In the genomic region with DNA sequence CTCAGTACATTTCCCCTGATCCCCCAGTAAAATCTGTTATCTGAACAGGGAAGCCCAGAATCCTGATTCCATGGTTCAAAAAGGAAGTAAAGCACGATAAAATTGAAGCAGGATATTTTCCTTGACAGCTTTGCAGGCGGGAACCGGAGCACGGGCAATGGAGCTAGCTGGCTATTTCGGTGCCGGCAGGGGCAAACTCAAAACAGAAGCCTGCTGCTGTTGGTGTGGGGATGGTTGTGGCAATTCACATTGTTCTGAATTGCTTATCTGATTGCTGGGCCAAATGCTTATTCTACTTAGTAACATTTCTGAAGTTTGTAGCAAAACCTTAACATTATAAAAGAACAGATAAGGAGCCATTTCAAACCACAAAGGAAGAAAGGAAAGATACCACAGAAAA, we compare ENCODE assay signal across 33 cellular contexts.
A peak's percentile ranks its signal among the peaks of the same experiment; 100 is the strongest.
DNase-seq lines count a peak whose midpoint lies in the region; ATAC-seq and TF ChIP-seq lines count a peak whose summit lies in the region.
"Had no signal": no experiment of that assay in that cellular context is flagged by ENCODE, and none has a peak within 500 bp of the region (broad histone marks: within the 10 kb centered on the region; RNA-seq: fewer than 3 reads in every experiment).

No MANE protein-coding gene starts in this region.

- H3K4me1 ChIP-seq in ACC112 (ENCODE audit: control insufficient read depth, insufficient read depth, low read length, unreplicated experiment) (no peaks in the 10 kb centered on the region), neural progenitor cell (peaks cover 15% of the 10 kb centered on the region), mammary epithelial cell (ENCODE audit: insufficient read depth, low read length) (no peaks in the 10 kb centered on the region)
- H3K4me1 ChIP-seq: heart right ventricle, Peyer's patch had no signal

- no TSS peak for BruUV-seq in mammary epithelial cell (replicated peaks; lab: Mats Ljungman, UMichigan)

- no peak for DNase-seq in WTC11 (ENCODE audit: low spot score)
- DNase-seq in neural progenitor cell (ENCODE audit: low spot score): no peak
- DNase-seq in DMS114 treated with DMSO at 0.1 percent for 48 hours (lab: John Stamatoyannopoulos, UW; ENCODE audit: unreplicated experiment): no peak
- no peak for DNase-seq in mammary epithelial cell
- DNase-seq: ACHN; activated B cell treated with CpG ODN at 0.5 μM for 24 hours; activated CD4-positive, alpha-beta T cell treated with anti-CD3 and anti-CD28 coated beads, Interleukin-2, amount 50 U/mL, for 1 hour; activated CD8-positive, alpha-beta memory T cell treated with anti-CD3 and anti-CD28 coated beads, Interleukin-2, amount 10 ng/mL, durations not matched to agents 7 days and 5 days; activated naive CD4-positive, alpha-beta T cell; amniotic stem cell; CD8-positive, alpha-beta memory T cell; DMS153; heart right ventricle; IMR-90; kidney; naive B cell; NCI-H146; NCI-H2107; NCI-H345; NCI-H748 treated with DMSO at 0.1 percent for 48 hours; nucleus accumbens; Peyer's patch; SHP77 treated with DMSO at 0.1 percent for 48 hours; stimulated activated naive CD4-positive, alpha-beta T cell; SW 1271; T1000 had no signal

- no peaks in the 10 kb centered on the region for H4K20me1 ChIP-seq in neural progenitor cell (ENCODE audit: low read depth)
- no peaks in the 10 kb centered on the region for H4K20me1 ChIP-seq in mammary epithelial cell (ENCODE audit: insufficient read depth, low read length)

- H3K4me3 Mint-ChIP-seq in WTC11: no peak overlapping the region
- H3K4me3 Mint-ChIP-seq in neural progenitor cell: no peak overlapping the region
- H3K4me3 Mint-ChIP-seq: activated B cell treated with CpG ODN at 0.5 μM for 24 hours; activated CD8-positive, alpha-beta memory T cell treated with anti-CD3 and anti-CD28 coated beads, Interleukin-2, amount 10 ng/mL, durations not matched to agents 7 days and 5 days; B cell; CD8-positive, alpha-beta memory T cell; mesothelial cell of epicardium; naive B cell had no signal

- H3K27ac Mint-ChIP-seq in WTC11 (no peak overlapping the region), neural progenitor cell (no peak overlapping the region)
- H3K27ac Mint-ChIP-seq: activated B cell treated with CpG ODN at 0.5 μM for 24 hours; activated CD8-positive, alpha-beta memory T cell treated with anti-CD3 and anti-CD28 coated beads, Interleukin-2, amount 10 ng/mL, durations not matched to agents 7 days and 5 days; B cell; CD8-positive, alpha-beta memory T cell; mesothelial cell of epicardium; naive B cell had no signal

- WGBS in mammary epithelial cell (ENCODE audit: low coverage, missing lambda C conversion rate): 90% methylated on average over 6 of the region's 6 CpGs

- H3K27me3 Mint-ChIP-seq in WTC11 (ENCODE audit: low read depth) (no peaks in the 10 kb centered on the region), neural progenitor cell (ENCODE audit: insufficient read depth, low read depth) (no peaks in the 10 kb centered on the region)

- H3K36me3 ChIP-seq in ACC112 (ENCODE audit: insufficient read depth, low read length) (no peaks in the 10 kb centered on the region), neural progenitor cell (no peaks in the 10 kb centered on the region), mammary epithelial cell (ENCODE audit: insufficient read depth, low read length) (no peaks in the 10 kb centered on the region)
- H3K36me3 ChIP-seq: heart right ventricle, Peyer's patch, thoracic aorta had no signal

- H3K36me3 Mint-ChIP-seq in WTC11: 0 out of 2 replicates have a peak, but pooled peaks cover 2% of the 10 kb centered on the region
- H3K36me3 Mint-ChIP-seq in neural progenitor cell: no peaks in the 10 kb centered on the region
- H3K36me3 Mint-ChIP-seq: activated CD8-positive, alpha-beta memory T cell treated with anti-CD3 and anti-CD28 coated beads, Interleukin-2, amount 10 ng/mL, durations not matched to agents 7 days and 5 days had no signal

- no peak overlapping the region for H3K4me2 ChIP-seq in neural progenitor cell
- H3K4me2 ChIP-seq in mammary epithelial cell (ENCODE audit: insufficient read depth, low read depth, low read length): no peak overlapping the region

- in situ Hi-C loops in mammary epithelial cell (cut with MboI; ENCODE audit: low sequenced_read_pairs in 2 of 2): no loop called here

- no peaks in the 10 kb centered on the region for H3F3A ChIP-seq in neural progenitor cell (ENCODE audit: low read depth)

- H3K79me2 ChIP-seq in ACC112 (ENCODE audit: control insufficient read depth, insufficient read depth, low read length, unreplicated experiment): no peaks in the 10 kb centered on the region
- no peaks in the 10 kb centered on the region for H3K79me2 ChIP-seq in neural progenitor cell (ENCODE audit: low read depth)
- no peaks in the 10 kb centered on the region for H3K79me2 ChIP-seq in mammary epithelial cell (ENCODE audit: insufficient read depth, low read length)

- no peak overlapping the region for H3K27ac ChIP-seq in ACC112 (ENCODE audit: low read depth, low read length)
- H3K27ac ChIP-seq in neural progenitor cell: no peak overlapping the region
- no peak overlapping the region for H3K27ac ChIP-seq in mammary epithelial cell (ENCODE audit: insufficient read depth, low read depth, low read length)
- H3K27ac ChIP-seq: heart right ventricle, Peyer's patch, thoracic aorta had no signal

- peaks cover 9% of the 10 kb centered on the region for H3K27me3 ChIP-seq in ACC112 (ENCODE audit: insufficient read depth, low read length)
- H3K27me3 ChIP-seq in neural progenitor cell: no peaks in the 10 kb centered on the region
- peaks cover 3% of the 10 kb centered on the region for H3K27me3 ChIP-seq in mammary epithelial cell (ENCODE audit: insufficient read depth, low read length)
- H3K27me3 ChIP-seq: heart right ventricle, Peyer's patch had no signal

- intact Hi-C loops in mammary epithelial cell (cut with micrococcal nuclease): no loop called here

- peaks cover 10% of the 10 kb centered on the region for H3K9me3 Mint-ChIP-seq in WTC11
- H3K9me3 Mint-ChIP-seq in neural progenitor cell: peaks cover 5% of the 10 kb centered on the region
- H3K9me3 Mint-ChIP-seq: activated B cell treated with CpG ODN at 0.5 μM for 24 hours; CD8-positive, alpha-beta memory T cell had no signal

- H2AFZ ChIP-seq in ACC112 (ENCODE audit: low read length, unreplicated experiment) (peak overlapping the region; percentile 84), neural progenitor cell (replicated peaks) (peak overlapping the region; percentile 14), mammary epithelial cell (ENCODE audit: low read depth, low read length) (no peak overlapping the region)

- POLR2A ChIA-PET in WTC11 (lab: Charles Lee): no interaction called here

- H3K4me1 Mint-ChIP-seq in WTC11 (peaks cover 5% of the 10 kb centered on the region), neural progenitor cell (no peaks in the 10 kb centered on the region)
- H3K4me1 Mint-ChIP-seq: activated B cell treated with CpG ODN at 0.5 μM for 24 hours; B cell; CD8-positive, alpha-beta memory T cell; naive B cell had no signal

- CTCF ChIA-PET in WTC11 (lab: Charles Lee) (no interaction called here), mammary epithelial cell (lab: Charles Lee; ENCODE audit: low non-redundant PET) (no interaction called here)

- peak overlapping the region; percentile 47; the same call in 1 of the 2 replicates for H3K4me3 ChIP-seq in ACC112 (ENCODE audit: low read depth, low read length)
- no peak overlapping the region for H3K4me3 ChIP-seq in neural progenitor cell
- H3K4me3 ChIP-seq in mammary epithelial cell (replicated peaks in 1 of 3; ENCODE audit: insufficient read depth in 1 of 3, low read depth in 2 of 3, low read length in 3 of 3): no peak overlapping the region
- H3K4me3 ChIP-seq: GM12878, heart right ventricle, Peyer's patch, thoracic aorta had no signal

- dilution Hi-C loops in mammary epithelial cell (cut with HindIII; ENCODE audit: low sequenced_read_pairs): no loop called here

- TF ChIP-seq CTCF in WTC11 (IDR thresholded peaks at IDR 0.05): no peak
- no peak for TF ChIP-seq CTCF in neural progenitor cell (IDR thresholded peaks at IDR 0.05)
- no peak for TF ChIP-seq CTCF in mammary epithelial cell (conservative IDR thresholded peaks at IDR 0.05 in 1 of 2, IDR thresholded peaks at IDR 0.05 in 1 of 2; ENCODE audit: extremely low read depth in 1 of 2, insufficient read depth in 1 of 2, low read depth in 1 of 2, low read length in 2 of 2)

- H3K9me3 ChIP-seq in neural progenitor cell (ENCODE audit: low read depth) (no peaks in the 10 kb centered on the region), mammary epithelial cell (replicated peaks; ENCODE audit: insufficient read depth, low read length) (no peaks in the 10 kb centered on the region)
- H3K9me3 ChIP-seq: Peyer's patch, thoracic aorta had no signal

- peak; percentile 26 for ATAC-seq in GM19324 (IDR thresholded peaks at IDR 0.05; ENCODE audit: low FRiP score, unreplicated experiment)
- peak; percentile 16; the same call in 1 of the 2 replicates for ATAC-seq in WTC11
- ATAC-seq in GM19455 (IDR thresholded peaks at IDR 0.05; ENCODE audit: unreplicated experiment): no peak
- ATAC-seq: activated CD8-positive, alpha-beta memory T cell treated with anti-CD3 and anti-CD28 coated beads, Interleukin-2, amount 10 ng/mL, durations not matched to agents 7 days and 5 days; GM12878; heart right ventricle had no signal

- H3K9ac ChIP-seq in neural progenitor cell: no peak overlapping the region
- H3K9ac ChIP-seq in mammary epithelial cell (ENCODE audit: insufficient read depth, low read length): no peak overlapping the region

TF ChIP-seq in WTC11, 78 proteins besides CTCF, POLR2A, EP300 and RAD21 (continues in another document):
- TF ChIP-seq ELF4 (CRISPR knock-in tag; IDR thresholded peaks at IDR 0.05; ENCODE audit: low read depth) (no peak), ZSCAN18 (CRISPR knock-in tag; IDR thresholded peaks at IDR 0.05) (no peak), ATF1 (CRISPR knock-in tag; IDR thresholded peaks at IDR 0.05) (no peak), SMAD3 (CRISPR knock-in tag; IDR thresholded peaks at IDR 0.05; ENCODE audit: borderline replicate concordance) (no peak), GTF2I (CRISPR knock-in tag; conservative IDR thresholded peaks at IDR 0.05) (no peak), MXD4 (CRISPR knock-in tag; IDR thresholded peaks at IDR 0.05; ENCODE audit: borderline replicate concordance) (no peak), ZNF232 (CRISPR knock-in tag; IDR thresholded peaks at IDR 0.05) (no peak)
